ENCODE assay signal across 11 cellular contexts in the genomic region with DNA sequence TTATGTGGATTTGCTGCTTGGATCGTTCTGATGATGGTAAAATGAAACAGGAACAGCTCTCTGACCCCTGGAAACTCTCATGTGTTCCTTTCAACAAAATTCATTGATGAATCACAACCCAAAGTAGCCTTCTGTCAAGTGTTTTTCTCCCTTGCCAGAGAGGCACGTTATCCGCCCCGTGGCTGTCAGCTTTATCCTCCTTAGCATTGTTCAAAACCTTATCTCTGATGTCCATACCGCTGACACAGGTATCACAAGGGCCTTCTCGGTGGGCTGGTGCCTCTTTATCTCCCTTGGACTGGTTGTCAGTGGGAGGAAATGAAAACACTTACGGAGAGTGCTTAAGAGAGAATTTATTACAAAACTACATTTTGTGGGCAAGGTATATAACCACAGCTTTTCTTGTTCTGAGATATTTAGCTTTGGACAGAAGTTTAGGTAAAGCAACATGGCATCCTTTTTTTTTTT.
DNase-seq lines count a peak whose midpoint lies in the region; ATAC-seq lines count a peak whose summit lies in the region.
"Had no signal": no experiment of that assay in that cellular context is flagged by ENCODE, and none has a peak within 500 bp of the region (broad histone marks: within the 10 kb centered on the region; RNA-seq: fewer than 3 reads in every experiment).

No MANE protein-coding gene starts in this region.

- H3K36me3 Mint-ChIP-seq in activated T-cell treated with anti-CD3 and anti-CD28 coated beads, Interleukin-2, amount 50 U/mL, for 4 hours (ENCODE audit: insufficient read depth), result no peaks in the 10 kb centered on the region
- no peaks in the 10 kb centered on the region for H3K36me3 Mint-ChIP-seq in activated T-cell treated with anti-CD3 and anti-CD28 coated beads, Interleukin-2, amount 50 U/mL, for 72 hours (ENCODE audit: insufficient read depth in 2 of 2)
- H3K36me3 Mint-ChIP-seq in stimulated activated memory B cell treated with anti-CD40 and anti-IgM and Interleukin-4, amounts not matched to agents 10 μg/mL and 1 μg/mL and 100 μg/mL, for 72 hours, result no peaks in the 10 kb centered on the region

- H3K4me1 Mint-ChIP-seq in activated T-cell treated with anti-CD3 and anti-CD28 coated beads, Interleukin-2, amount 50 U/mL, for 4 hours (ENCODE audit: low read depth), result peaks cover 5% of the 10 kb centered on the region
- peaks cover 38% of the 10 kb centered on the region for H3K4me1 Mint-ChIP-seq in activated T-cell treated with anti-CD3 and anti-CD28 coated beads, Interleukin-2, amount 50 U/mL, for 72 hours (ENCODE audit: low read depth)
- peaks cover 16% of the 10 kb centered on the region for H3K4me1 Mint-ChIP-seq in stimulated activated memory B cell treated with anti-CD40 and anti-IgM and Interleukin-4, amounts not matched to agents 10 μg/mL and 1 μg/mL and 100 μg/mL, for 72 hours

- H3K9me3 Mint-ChIP-seq in activated T-cell treated with anti-CD3 and anti-CD28 coated beads, Interleukin-2, amount 50 U/mL, for 4 hours, result no peaks in the 10 kb centered on the region
- no peaks in the 10 kb centered on the region for H3K9me3 Mint-ChIP-seq in activated T-cell treated with anti-CD3 and anti-CD28 coated beads, Interleukin-2, amount 50 U/mL, for 72 hours
- no peaks in the 10 kb centered on the region for H3K9me3 Mint-ChIP-seq in stimulated activated memory B cell treated with anti-CD40 and anti-IgM and Interleukin-4, amounts not matched to agents 10 μg/mL and 1 μg/mL and 100 μg/mL, for 72 hours

- H3K27ac Mint-ChIP-seq in activated T-cell treated with anti-CD3 and anti-CD28 coated beads, Interleukin-2, amount 50 U/mL, for 72 hours, result no peak overlapping the region
- H3K27ac Mint-ChIP-seq in stimulated activated memory B cell treated with anti-CD40 and anti-IgM and Interleukin-4, amounts not matched to agents 10 μg/mL and 1 μg/mL and 100 μg/mL, for 72 hours, result no peak overlapping the region

- no peak for DNase-seq in activated T-cell treated with anti-CD3 and anti-CD28 coated beads, Interleukin-2, amount 50 U/mL, for 4 hours
- DNase-seq in activated T-cell treated with anti-CD3 and anti-CD28 coated beads, Interleukin-2, amount 50 U/mL, for 1 hour, result no peak
- DNase-seq in activated T-cell treated with anti-CD3 and anti-CD28 coated beads, Interleukin-2, amount 50 U/mL, for 72 hours, result peak in 1 of 2 donors; percentile 8
- DNase-seq in midbrain (lab: John Stamatoyannopoulos, UW), result no peak
- DNase-seq in putamen (ENCODE audit: low spot score), result no peak
- DNase-seq: heart right ventricle, NCI-H345, T-helper 9 cell had no signal

- peak; percentile 28 to 38 for ATAC-seq in activated T-cell treated with anti-CD3 and anti-CD28 coated beads, Interleukin-2, amount 50 U/mL, for 4 hours
- ATAC-seq in HG03354 (IDR thresholded peaks at IDR 0.05; ENCODE audit: poor library complexity, severe bottlenecking, unreplicated experiment) (peak; percentile 68), GM21786 (IDR thresholded peaks at IDR 0.05; ENCODE audit: unreplicated experiment) (no peak)
- peak; percentile 61 to 77 for ATAC-seq in activated T-cell treated with anti-CD3 and anti-CD28 coated beads, Interleukin-2, amount 50 U/mL, for 72 hours (replicated peaks in 1 of 2)
- ATAC-seq in stimulated activated memory B cell treated with anti-CD40 and anti-IgM and Interleukin-4, amounts not matched to agents 10 μg/mL and 1 μg/mL and 100 μg/mL, for 72 hours, result peak; percentile 55
- ATAC-seq: heart right ventricle had no signal

- no peaks in the 10 kb centered on the region for H3K27me3 Mint-ChIP-seq in activated T-cell treated with anti-CD3 and anti-CD28 coated beads, Interleukin-2, amount 50 U/mL, for 4 hours (ENCODE audit: low read depth)
- peaks cover 20% of the 10 kb centered on the region for H3K27me3 Mint-ChIP-seq in activated T-cell treated with anti-CD3 and anti-CD28 coated beads, Interleukin-2, amount 50 U/mL, for 72 hours (ENCODE audit: low read depth)
- H3K27me3 Mint-ChIP-seq in stimulated activated memory B cell treated with anti-CD40 and anti-IgM and Interleukin-4, amounts not matched to agents 10 μg/mL and 1 μg/mL and 100 μg/mL, for 72 hours, result no peaks in the 10 kb centered on the region

- no peak overlapping the region for H3K4me3 Mint-ChIP-seq in activated T-cell treated with anti-CD3 and anti-CD28 coated beads, Interleukin-2, amount 50 U/mL, for 4 hours
- H3K4me3 Mint-ChIP-seq in activated T-cell treated with anti-CD3 and anti-CD28 coated beads, Interleukin-2, amount 50 U/mL, for 72 hours, result peak overlapping the region; percentile 28 to 46
- H3K4me3 Mint-ChIP-seq in stimulated activated memory B cell treated with anti-CD40 and anti-IgM and Interleukin-4, amounts not matched to agents 10 μg/mL and 1 μg/mL and 100 μg/mL, for 72 hours, result no peak overlapping the region

Comparison
In these comparisons a context has a peak if more than half of its experiments do, and no peak if none do; other contexts are left out.
1. H3K4me3 Mint-ChIP-seq: peak in activated T-cell treated with anti-CD3 and anti-CD28 coated beads, Interleukin-2, amount 50 U/mL, for 72 hours (2 of 2); none in activated T-cell treated with anti-CD3 and anti-CD28 coated beads, Interleukin-2, amount 50 U/mL, for 4 hours (single experiment) and stimulated activated memory B cell treated with anti-CD40 and anti-IgM and Interleukin-4, amounts not matched to agents 10 μg/mL and 1 μg/mL and 100 μg/mL, for 72 hours (single experiment).